8 cellular contexts compared by ENCODE assay signal in the genomic region with DNA sequence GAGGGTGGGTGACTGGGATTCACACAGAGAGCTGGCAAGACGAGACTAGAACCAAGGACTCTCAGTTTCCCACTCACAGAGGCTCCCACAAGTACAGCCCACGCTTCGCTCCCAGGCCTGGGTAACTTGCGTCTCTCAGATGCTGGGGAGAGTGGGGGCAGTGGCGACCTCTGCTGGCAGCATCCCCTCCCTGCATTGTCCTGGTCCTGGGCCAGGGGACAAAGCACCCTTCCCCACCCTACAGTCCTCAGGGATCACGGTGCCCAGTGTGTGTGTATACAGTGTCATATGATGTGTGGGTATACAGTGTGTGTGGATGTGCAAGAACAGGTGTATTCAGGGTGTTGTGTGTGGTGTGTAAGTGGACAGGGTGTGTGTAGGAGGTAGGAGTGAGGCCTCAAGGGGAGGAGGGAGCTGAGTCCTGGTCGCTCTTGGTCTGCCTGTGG. TPM values are rescaled to one million over a fixed set of nuclear protein-coding genes. Genes with fewer than 3 reads are reported as not detected.
DNase-seq lines count a peak whose midpoint lies in the region; ATAC-seq and TF ChIP-seq lines count a peak whose summit lies in the region.

No MANE protein-coding gene starts in this region.

- no peak overlapping the region for H3K4me3 ChIP-seq in GM06990 (replicated peaks; ENCODE audit: low read depth, low read length)
- no peak overlapping the region for H3K4me3 ChIP-seq in suprapubic skin

- no peak overlapping the region for H3K27ac ChIP-seq in suprapubic skin

- H3K4me1 ChIP-seq in suprapubic skin, result peaks cover 36% of the 10 kb centered on the region

- DNase-seq in GM06990 (ENCODE audit: extremely low read depth, insufficient read length) (peak; percentile 56), LoVo (ENCODE audit: low spot score) (peak; percentile 19), epidermal melanocyte (ENCODE audit: insufficient read length, low spot score) (peak; percentile 45), mucosa of gallbladder (ENCODE audit: low spot score) (peak; percentile 67), suprapubic skin (ENCODE audit: low spot score in 2 of 2) (peak in 1 of 2 donors; percentile 91), NCI-H187 (lab: John Stamatoyannopoulos, UW) (no peak)
- peak; percentile 84 for DNase-seq in activated CD8-positive, alpha-beta memory T cell treated with anti-CD3 and anti-CD28 coated beads, Interleukin-2, amount 50 U/mL, for 48 hours

- no peaks in the 10 kb centered on the region for H3K27me3 ChIP-seq in GM06990 (replicated peaks; ENCODE audit: control insufficient read depth, insufficient read depth, low read length)
- H3K27me3 ChIP-seq in suprapubic skin, result no peaks in the 10 kb centered on the region

- TF ChIP-seq POLR2A in suprapubic skin (IDR thresholded peaks at IDR 0.05), result no peak

- peaks cover 26% of the 10 kb centered on the region for H3K36me3 ChIP-seq in GM06990 (ENCODE audit: control insufficient read depth, insufficient read depth, low read length)
- H3K36me3 ChIP-seq in suprapubic skin, result peaks cover 48% of the 10 kb centered on the region

- no peak for TF ChIP-seq EP300 in suprapubic skin (IDR thresholded peaks at IDR 0.05)

- no peaks in the 10 kb centered on the region for H3K9me3 ChIP-seq in suprapubic skin

- WGBS in suprapubic skin, result 51% methylated on average over 5 of the region's 7 CpGs

- no peak for ATAC-seq in HG02798 (IDR thresholded peaks at IDR 0.05; ENCODE audit: poor library complexity, unreplicated experiment)

- peak; percentile 92 for TF ChIP-seq CTCF in GM06990 (IDR thresholded peaks at IDR 0.05; ENCODE audit: insufficient read depth, low read length, poor library complexity, severe bottlenecking)
- TF ChIP-seq CTCF in suprapubic skin (IDR thresholded peaks at IDR 0.05), result peak; percentile 57 to 81

RNA-seq across cellular contexts. Expression of a gene that starts 12.8 kb away (rescaled TPM):
- total RNA-seq in mucosa of gallbladder, result 131 TPM
- total RNA-seq in suprapubic skin, result 10 to 100 TPM; 13.2 to 16.7 (median 15.0) TPM

RNA-seq across cellular contexts. Expression of a gene that starts 26.0 kb away (rescaled TPM):
- total RNA-seq in mucosa of gallbladder (43.9 TPM), suprapubic skin (10 to 100 TPM; 32.3 to 42.2 (median 39.3) TPM)

RNA-seq across cellular contexts. Expression of a gene that starts 35.6 kb away (rescaled TPM):
- 4.7 TPM for total RNA-seq in mucosa of gallbladder
- total RNA-seq in suprapubic skin, result 1 to 10 TPM in 1 of 4 donors, under 1 TPM in 3; 0.19 to 2.1 (median 0.50) TPM

Comparison
In these comparisons a context has a peak if more than half of its experiments do, and no peak if none do; other contexts are left out.
1. DNase-seq: peak in GM06990 (single experiment), LoVo (single experiment), activated CD8-positive, alpha-beta memory T cell treated with anti-CD3 and anti-CD28 coated beads, Interleukin-2, amount 50 U/mL, for 48 hours (single experiment), epidermal melanocyte (single experiment) and mucosa of gallbladder (single experiment); none in NCI-H187 (0 of 2).